In the genomic region with DNA sequence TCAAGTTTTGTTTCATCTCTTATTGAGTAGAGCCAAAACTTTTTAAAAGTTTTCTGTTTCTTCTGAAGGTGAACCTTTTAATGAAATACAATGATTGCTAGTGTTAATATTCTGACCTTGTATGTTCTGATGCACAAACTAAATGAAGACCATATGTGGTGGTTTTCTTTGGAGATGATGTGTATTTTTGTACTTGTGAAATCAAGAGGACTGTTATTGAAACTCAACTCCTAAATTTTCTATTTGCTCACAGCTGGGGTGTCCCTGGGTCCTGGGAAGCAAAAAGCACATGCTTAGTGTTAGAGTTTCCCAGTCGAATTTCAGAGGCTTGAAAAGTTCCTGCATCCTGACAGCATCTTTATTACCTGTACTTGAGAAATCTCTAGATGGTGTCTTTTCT, we compare ENCODE assay signal across 27 cellular contexts.
"Had no signal": no experiment of that assay in that cellular context is flagged by ENCODE, and none has a peak within 500 bp of the region (broad histone marks: within the 10 kb centered on the region; RNA-seq: fewer than 3 reads in every experiment).

No MANE protein-coding gene starts in this region.

- H3K27me3 ChIP-seq: brain microvascular endothelial cell, dorsolateral prefrontal cortex, esophagus squamous epithelium, hepatocyte, left lung, right lobe of liver, transverse colon had no signal

- H3K36me3 ChIP-seq: brain microvascular endothelial cell, esophagus squamous epithelium, left lung, right lobe of liver, transverse colon, WERI-Rb-1 had no signal

- H3K4me2 ChIP-seq: hepatocyte had no signal

- H3K4me3 ChIP-seq: dorsolateral prefrontal cortex, esophagus squamous epithelium, hepatocyte, left lung, lung, right lobe of liver, transverse colon had no signal

- H3K27ac ChIP-seq: brain microvascular endothelial cell, dorsolateral prefrontal cortex, esophagus squamous epithelium, hepatocyte, left lung, right lobe of liver, transverse colon, WERI-Rb-1 had no signal

- H2AFZ ChIP-seq: hepatocyte had no signal

- H3K4me1 ChIP-seq: esophagus squamous epithelium, left lung, right lobe of liver, transverse colon had no signal

- DNase-seq: activated CD4-positive, alpha-beta T cell treated with anti-CD3 and anti-CD28 coated beads, Interleukin-2, amount 10 ng/mL, durations not matched to agents 7 days and 5 days; activated CD4-positive, CD25-positive, alpha-beta regulatory T cell treated with anti-CD3 and anti-CD28 coated beads, Interleukin-2, amount 50 U/mL, for 72 hours; activated CD8-positive, alpha-beta memory T cell treated with anti-CD3 and anti-CD28 coated beads, Interleukin-2, amount 10 ng/mL, durations not matched to agents 7 days and 5 days; activated CD8-positive, alpha-beta T cell treated with anti-CD3 and anti-CD28 coated beads for 36 hours; activated gamma-delta T cell; activated naive CD4-positive, alpha-beta T cell treated with anti-CD3 and anti-CD28 coated beads, Interleukin-2, amount 50 U/mL, for 16 hours; activated naive CD8-positive, alpha-beta T cell treated with anti-CD3 and anti-CD28 coated beads, Interleukin-2, amount 50 U/mL, for 24 hours; activated T-cell treated with anti-CD3 and anti-CD28 coated beads for 4 hours; anterior cingulate cortex; brain microvascular endothelial cell; central memory CD4-positive, alpha-beta T cell; dorsolateral prefrontal cortex; effector memory CD8-positive, alpha-beta T cell; esophagus squamous epithelium; glutamatergic neuron; kidney glomerular epithelial cell; left lung; naive B cell; nucleus accumbens; posterior cingulate gyrus; right lobe of liver; small intestine; stimulated activated CD4-positive, alpha-beta T cell treated with anti-CD3 and anti-CD28 coated beads, Interleukin-15, amount 100 ng/mL, for 24 hours; transverse colon; WERI-Rb-1 had no signal

- H3K79me2 ChIP-seq: hepatocyte had no signal

- H3K9me3 ChIP-seq: esophagus squamous epithelium, left lung, right lobe of liver, transverse colon had no signal
